In genomic region chr3:11091791-11092190, GRCh38 we compare ENCODE assay signal across 2 cellular contexts.
TF ChIP-seq lines count a peak whose summit lies in the region.

No MANE protein-coding gene starts in this region.

TF ChIP-seq in IMR-90, 13 proteins besides CTCF, POLR2A, EP300 and RAD21:
- TF ChIP-seq NFE2L2 (IDR thresholded peaks at IDR 0.05; ENCODE audit: low read depth, low read length) (no peak), FOS (IDR thresholded peaks at IDR 0.05; ENCODE audit: low read depth, low read length) (no peak), MAZ (IDR thresholded peaks at IDR 0.05; ENCODE audit: borderline replicate concordance, low read depth, low read length) (no peak), RFX5 (IDR thresholded peaks at IDR 0.05; ENCODE audit: low read depth, low read length) (no peak), MXI1 (IDR thresholded peaks at IDR 0.05; ENCODE audit: borderline replicate concordance, low read depth, low read length) (no peak), CHD1 (IDR thresholded peaks at IDR 0.05; ENCODE audit: low read depth, low read length) (no peak), BHLHE40 (IDR thresholded peaks at IDR 0.05; ENCODE audit: low read depth, low read length) (no peak), SMC3 (IDR thresholded peaks at IDR 0.05; ENCODE audit: low read depth, low read length) (no peak), CEBPB (IDR thresholded peaks at IDR 0.05; ENCODE audit: low read depth, low read length) (no peak)
- TF ChIP-seq, protein P1, sequence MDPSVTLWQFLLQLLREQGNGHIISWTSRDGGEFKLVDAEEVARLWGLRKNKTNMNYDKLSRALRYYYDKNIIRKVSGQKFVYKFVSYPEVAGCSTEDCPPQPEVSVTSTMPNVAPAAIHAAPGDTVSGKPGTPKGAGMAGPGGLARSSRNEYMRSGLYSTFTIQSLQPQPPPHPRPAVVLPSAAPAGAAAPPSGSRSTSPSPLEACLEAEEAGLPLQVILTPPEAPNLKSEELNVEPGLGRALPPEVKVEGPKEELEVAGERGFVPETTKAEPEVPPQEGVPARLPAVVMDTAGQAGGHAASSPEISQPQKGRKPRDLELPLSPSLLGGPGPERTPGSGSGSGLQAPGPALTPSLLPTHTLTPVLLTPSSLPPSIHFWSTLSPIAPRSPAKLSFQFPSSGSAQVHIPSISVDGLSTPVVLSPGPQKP (IDR thresholded peaks at IDR 0.05; ENCODE audit: borderline replicate concordance, low read depth, low read length): no peak

TF ChIP-seq in H1, 55 proteins besides CTCF, POLR2A, EP300 and RAD21:
- no peak for TF ChIP-seq POU5F1 (IDR thresholded peaks at IDR 0.05; ENCODE audit: low read depth, low read length)
- TF ChIP-seq USF2 (IDR thresholded peaks at IDR 0.05; ENCODE audit: low read length): no peak
- TF ChIP-seq CHD2 (IDR thresholded peaks at IDR 0.05; ENCODE audit: low read length): no peak
- TF ChIP-seq ZNF274 (IDR thresholded peaks at IDR 0.05; ENCODE audit: borderline replicate concordance, extremely low read depth, low read length): no peak
- TF ChIP-seq JUND (IDR thresholded peaks at IDR 0.05; ENCODE audit: low read length): no peak
- no peak for TF ChIP-seq SUZ12 (IDR thresholded peaks at IDR 0.05; ENCODE audit: low read length)
- no peak for TF ChIP-seq BCL11A (IDR thresholded peaks at IDR 0.05; ENCODE audit: low read depth in 2 of 2, low read length in 2 of 2)
- TF ChIP-seq SRF (IDR thresholded peaks at IDR 0.05; ENCODE audit: low read depth, low read length): no peak
- TF ChIP-seq RXRA (IDR thresholded peaks at IDR 0.05; ENCODE audit: insufficient read depth, low read depth, low read length): no peak
- TF ChIP-seq YY1 (IDR thresholded peaks at IDR 0.05; ENCODE audit: low read depth, low read length): no peak
- no peak for TF ChIP-seq HDAC6 (IDR thresholded peaks at IDR 0.05; ENCODE audit: low read depth, low read length)
